29 cellular contexts compared by ENCODE assay signal in genomic region chr4:185244763-185245162, GRCh38. TPM values are rescaled to one million over a fixed set of nuclear protein-coding genes. Genes with fewer than 3 reads are reported as not detected.
A peak's percentile ranks its signal among the peaks of the same experiment; 100 is the strongest.
DNase-seq lines count a peak whose midpoint lies in the region; ATAC-seq, FAIRE-seq and TF ChIP-seq lines count a peak whose summit lies in the region.
"Had no signal": no experiment of that assay in that cellular context is flagged by ENCODE, and none has a peak within 500 bp of the region (broad histone marks: within the 10 kb centered on the region; RNA-seq: fewer than 3 reads in every experiment).

No MANE protein-coding gene starts in this region.

- no peak for TF ChIP-seq EP300 in H1 (IDR thresholded peaks at IDR 0.05; ENCODE audit: borderline replicate concordance in 1 of 2, low read depth in 2 of 2, low read length in 2 of 2)

- peaks cover 0 to 3% (median 0%) of the 10 kb centered on the region in 4 experiments; a peak in 1 of 8 replicates for H3K36me3 ChIP-seq in H1 (ENCODE audit: control insufficient read depth in 2 of 4, insufficient read depth in 4 of 4, low read length in 3 of 4)
- H3K36me3 ChIP-seq: esophagus squamous epithelium, left ventricle myocardium inferior, SJSA1, upper lobe of left lung had no signal

- H3K27me3 ChIP-seq in H1 (replicated peaks in 1 of 4; ENCODE audit: control insufficient read depth in 3 of 4, extremely low read depth in 1 of 4, insufficient read depth in 3 of 4, low read length in 3 of 4): no peaks in the 10 kb centered on the region
- H3K27me3 ChIP-seq: esophagus squamous epithelium, SJSA1, upper lobe of left lung had no signal

- H4K20me1 ChIP-seq in H1 (replicated peaks in 1 of 2; ENCODE audit: control insufficient read depth in 1 of 2, insufficient read depth in 2 of 2, low read length in 2 of 2): no peaks in the 10 kb centered on the region

- H3K23ac ChIP-seq in H1 (ENCODE audit: insufficient read length): no peak overlapping the region

- no peak overlapping the region for H4K91ac ChIP-seq in H1 (replicated peaks; ENCODE audit: insufficient read length, low read length)

- no peaks in the 10 kb centered on the region for H3K23me2 ChIP-seq in H1 (ENCODE audit: low read depth, low read length)

- H3K4me2 ChIP-seq in H1 (ENCODE audit: insufficient read depth in 1 of 2, low read depth in 2 of 2, low read length in 2 of 2): no peak overlapping the region

- no peak overlapping the region for H2BK5ac ChIP-seq in H1 (ENCODE audit: low read depth, low read length)

- CTCF ChIA-PET in H1 (lab: Charles Lee; ENCODE audit: partially characterized antibody): no interaction called here

- no peaks in the 10 kb centered on the region; the same call in 1 of the 2 replicates for H3K79me1 ChIP-seq in H1 (ENCODE audit: low read depth, low read length)

- no peak overlapping the region for H2BK12ac ChIP-seq in H1 (ENCODE audit: low read depth, low read length)

- no peak overlapping the region for H2AFZ ChIP-seq in H1 (ENCODE audit: low read length)

- no peak overlapping the region for H2AK5ac ChIP-seq in H1 (ENCODE audit: low read depth, low read length)

- no peak for ATAC-seq in HG02763 (IDR thresholded peaks at IDR 0.05; ENCODE audit: unreplicated experiment)
- ATAC-seq: natural killer cell; stimulated activated memory B cell treated with anti-CD40 and anti-IgM and Interleukin-4, amounts not matched to agents 10 μg/mL and 1 μg/mL and 100 μg/mL, for 72 hours had no signal

- POLR2A ChIA-PET in H1 (lab: Charles Lee; ENCODE audit: partially characterized antibody): interaction anchor here (0.6 kb wide), 1 partner anchor 106 kb away, joined by 3 read pairs; no protein-coding TSS in a partner anchor

- WGBS in H1 (ENCODE audit: extremely low coverage in 1 of 2, insufficient coverage in 1 of 2, insufficient read length in 1 of 2, insufficient replicate concordance in 2 of 2, low coverage in 1 of 2, low lambda C conversion rate in 2 of 2, missing lambda C conversion rate in 1 of 2), 2 experiments: 75% methylated on average over 4 of the region's 4 CpGs; no CpG with 5 or more reads in 1 of the 2 experiments

- no peak overlapping the region for H4K5ac ChIP-seq in H1 (ENCODE audit: insufficient read length, low read depth, low read length)

- no peak overlapping the region for H3K9ac ChIP-seq in H1 (replicated peaks in 1 of 4; ENCODE audit: extremely low read depth in 1 of 4, low read depth in 3 of 4, low read length in 3 of 4)

- no peak overlapping the region for H4K8ac ChIP-seq in H1 (ENCODE audit: extremely low read depth, insufficient read depth, low read length)

- peaks cover 2 to 11% of the 10 kb centered on the region in 2 experiments; a peak in 2 of 4 replicates for H3K9me3 ChIP-seq in H1 (ENCODE audit: insufficient read depth in 2 of 2, low read depth in 1 of 2, low read length in 1 of 2)
- H3K9me3 ChIP-seq: esophagus squamous epithelium, left ventricle myocardium inferior, SJSA1, upper lobe of left lung had no signal

- TF ChIP-seq RAD21 in H1 (IDR thresholded peaks at IDR 0.05 in 1 of 2, conservative IDR thresholded peaks at IDR 0.05 in 1 of 2; ENCODE audit: low read depth in 2 of 2, low read length in 2 of 2): no peak

- H2BK20ac ChIP-seq in H1 (ENCODE audit: low read length): no peak overlapping the region

- no peak overlapping the region for H3K27ac ChIP-seq in H1 (ENCODE audit: low read depth, low read length)
- H3K27ac ChIP-seq: esophagus squamous epithelium, left ventricle myocardium inferior, SJSA1, upper lobe of left lung had no signal

- H2BK120ac ChIP-seq in H1 (replicated peaks; ENCODE audit: low read depth, low read length): no peak overlapping the region

- H3K79me2 ChIP-seq in H1 (ENCODE audit: control insufficient read depth in 1 of 2, insufficient read depth in 2 of 2, low read length in 2 of 2): no peaks in the 10 kb centered on the region

- TF ChIP-seq CTCF in H1 (IDR thresholded peaks at IDR 0.05; ENCODE audit: control extremely low read depth in 1 of 3, insufficient read depth in 1 of 3, low read depth in 1 of 3, low read length in 3 of 3): no peak

- no peak for TF ChIP-seq POLR2A in H1 (IDR thresholded peaks at IDR 0.05; ENCODE audit: control extremely low read depth in 1 of 2, low read depth in 2 of 2, low read length in 2 of 2)

- H3K56ac ChIP-seq in H1 (replicated peaks; ENCODE audit: insufficient read length, low read depth, low read length): no peak overlapping the region

- no peak overlapping the region for H2BK15ac ChIP-seq in H1 (ENCODE audit: low read length)

- no peak overlapping the region for H3K4ac ChIP-seq in H1 (replicated peaks; ENCODE audit: insufficient read length, low read depth, low read length)

- peak; percentile 39 for FAIRE-seq in H1 (lab: Jason Lieb, UNC)
- FAIRE-seq: H54, RCC 7860 had no signal

- peak; percentile 24 for DNase-seq in AG20443 (ENCODE audit: low spot score)
- peak; percentile 36 for DNase-seq in M059J (ENCODE audit: low read depth)
- DNase-seq in H1 (ENCODE audit: low read depth in 1 of 2, low spot score in 2 of 2): no peak
- peak; percentile 19 for DNase-seq in mucosa of gallbladder (ENCODE audit: low spot score)
- DNase-seq in activated CD4-positive, alpha-beta T cell treated with anti-CD3 and anti-CD28 coated beads for 48 hours: no peak
- no peak for DNase-seq in CD1c-positive myeloid dendritic cell (ENCODE audit: extremely low spot score)
- no peak for DNase-seq in DMS53 treated with DMSO at 0.1 percent for 48 hours (lab: John Stamatoyannopoulos, UW; ENCODE audit: unreplicated experiment)
- DNase-seq: activated CD4-positive, alpha-beta T cell treated with anti-CD3 and anti-CD28 coated beads, Interleukin-2, amount 10 ng/mL, durations not matched to agents 7 days and 5 days; activated naive CD4-positive, alpha-beta T cell; activated T-cell treated with anti-CD3 and anti-CD28 coated beads, Interleukin-2, amount 50 U/mL, for 24 hours; C1 segment of cervical spinal cord; central memory CD4-positive, alpha-beta T cell; esophagus squamous epithelium; left ventricle myocardium inferior; midbrain; natural killer cell; NCI-H1105; NCI-H2029 treated with DMSO at 0.1 percent for 48 hours; NCI-H2227 treated with DMSO at 0.1 percent for 48 hours; NCI-H69; right cardiac atrium; stimulated activated CD4-positive, alpha-beta T cell treated with anti-CD3 and anti-CD28 coated beads, Interleukin-4, amount 100 ng/mL, for 4 hours; substantia nigra; upper lobe of left lung had no signal

- H3K18ac ChIP-seq in H1 (ENCODE audit: extremely low read depth, low read length): no peak overlapping the region

- H3K4me1 ChIP-seq in H1 (replicated peaks in 1 of 4; ENCODE audit: control insufficient read depth in 3 of 4, insufficient read depth in 4 of 4, low read length in 3 of 4): no peaks in the 10 kb centered on the region
- H3K4me1 ChIP-seq: upper lobe of left lung had no signal

- H3K14ac ChIP-seq in H1 (ENCODE audit: insufficient read length): no peak overlapping the region

- no peak overlapping the region for H3K4me3 ChIP-seq in H1 (ENCODE audit: extremely low read depth in 1 of 4, insufficient read depth in 2 of 4, low read depth in 3 of 4, low read length in 4 of 4)
- H3K4me3 ChIP-seq: esophagus squamous epithelium, left ventricle myocardium inferior, SJSA1, upper lobe of left lung had no signal

TF ChIP-seq in H1, 55 proteins besides CTCF, POLR2A, EP300 and RAD21:
- TF ChIP-seq ZNF274 (IDR thresholded peaks at IDR 0.05; ENCODE audit: borderline replicate concordance, extremely low read depth, low read length) (no peak), POLR2AphosphoS5 (IDR thresholded peaks at IDR 0.05; ENCODE audit: low read depth, low read length) (no peak), CHD2 (IDR thresholded peaks at IDR 0.05; ENCODE audit: low read length) (no peak), TEAD4 (IDR thresholded peaks at IDR 0.05; ENCODE audit: low read depth, low read length) (no peak), SRF (IDR thresholded peaks at IDR 0.05; ENCODE audit: low read depth, low read length) (no peak), SIX5 (IDR thresholded peaks at IDR 0.05; ENCODE audit: low read depth, low read length) (no peak), CBX8 (IDR thresholded peaks at IDR 0.05; ENCODE audit: borderline replicate concordance, low read depth, low read length) (no peak), TAF7 (optimal IDR thresholded peaks at IDR 0.05; ENCODE audit: borderline replicate concordance, low read depth, low read length) (no peak), TCF12 (IDR thresholded peaks at IDR 0.05; ENCODE audit: low read depth, low read length) (no peak), EZH2 (IDR thresholded peaks at IDR 0.05; ENCODE audit: low read depth, low read length, severe bottlenecking) (no peak), POU5F1 (IDR thresholded peaks at IDR 0.05; ENCODE audit: low read depth, low read length) (no peak), PHF8 (conservative IDR thresholded peaks at IDR 0.05; ENCODE audit: low read depth, low read length) (no peak)
TF ChIP-seq in H1: peak in this region for 0.

RNA-seq across cellular contexts. Expression of gene SNX25, which starts 35.4 kb away (rescaled TPM):
- 14.5 and 19.8 TPM in 2 replicates for total RNA-seq in M059J (2014; rRNA removed; shearing (Covaris generic))
- 16.1 and 19.9 TPM in 2 replicates for total RNA-seq in H1 (2021; fragmentation: NEBNext Ultra II Directional; extraction: Animal tissue kit (Norgen Biotek cat#: 25700))
- 4.6 and 5.4 TPM in 2 replicates for polyA plus RNA-seq in H1 (2011; rRNA removed)
- polyA plus RNA-seq in H1 (2011; cell fraction: cytosol; rRNA removed): 7.0 TPM
- polyA plus RNA-seq in H1 (2011; cell fraction: nucleus; rRNA removed): 12.6 TPM
- 7.7 to 15.2 TPM (median 9.6 TPM) in 4 replicates for polyA plus RNA-seq in H1 (2012, experiment 1 of 2)
- 0.91 TPM for polyA plus RNA-seq in H1 (2012, experiment 2 of 2)
- 9.7 TPM for polyA plus RNA-seq in H1 (2013, experiment 1 of 2)
- polyA plus RNA-seq in H1 (2013, experiment 2 of 2): 10.5 TPM
- polyA minus RNA-seq in H1 (2011; rRNA and poly(A)+ RNA removed): 50.2 and 60.9 TPM in 2 replicates
- polyA minus RNA-seq in H1 (2011; cell fraction: cytosol; rRNA and poly(A)+ RNA removed): 15.8 TPM
- polyA minus RNA-seq in H1 (2011; cell fraction: nucleus; rRNA and poly(A)+ RNA removed): 32.9 TPM
- 18.8 TPM for total RNA-seq in mucosa of gallbladder

RNA-seq across cellular contexts. Expression of gene CFAP97, which starts 41.0 kb away (rescaled TPM):
- total RNA-seq in M059J (2014; rRNA removed; shearing (Covaris generic)): 15.3 and 20.4 TPM in 2 replicates
- 35.6 and 40.4 TPM in 2 replicates for total RNA-seq in H1 (2021; fragmentation: NEBNext Ultra II Directional; extraction: Animal tissue kit (Norgen Biotek cat#: 25700))
- 5.0 and 9.2 TPM in 2 replicates for polyA plus RNA-seq in H1 (2011; rRNA removed)
- polyA plus RNA-seq in H1 (2011; cell fraction: cytosol; rRNA removed): 10.9 TPM
- polyA plus RNA-seq in H1 (2011; cell fraction: nucleus; rRNA removed): 12.9 TPM
- polyA plus RNA-seq in H1 (2012, experiment 1 of 2): 8.7 to 19.8 TPM (median 12.8 TPM) in 4 replicates
- 0.96 TPM for polyA plus RNA-seq in H1 (2012, experiment 2 of 2)
- 41.5 TPM for polyA plus RNA-seq in H1 (2013, experiment 1 of 2)
- 37.4 TPM for polyA plus RNA-seq in H1 (2013, experiment 2 of 2)
- 20.5 and 36.5 TPM in 2 replicates for polyA minus RNA-seq in H1 (2011; rRNA and poly(A)+ RNA removed)
- polyA minus RNA-seq in H1 (2011; cell fraction: cytosol; rRNA and poly(A)+ RNA removed): 12.0 TPM
- 44.3 TPM for polyA minus RNA-seq in H1 (2011; cell fraction: nucleus; rRNA and poly(A)+ RNA removed)
- 32.9 TPM for total RNA-seq in mucosa of gallbladder

Comparison
In these comparisons a context has a peak if more than half of its experiments do, and no peak if none do; other contexts are left out.
1. DNase-seq: peak in AG20443 (single experiment), M059J (single experiment) and mucosa of gallbladder (single experiment); none in H1 (0 of 2), activated CD4-positive, alpha-beta T cell treated with anti-CD3 and anti-CD28 coated beads for 48 hours (single experiment), CD1c-positive myeloid dendritic cell (single experiment) and DMS53 treated with DMSO at 0.1 percent for 48 hours (single experiment).